In genomic region chr17:5263441-5263840, GRCh38 we compare ENCODE assay signal across 29 cellular contexts. TPM values are rescaled to one million over a fixed set of nuclear protein-coding genes. Genes with fewer than 3 reads are reported as not detected.
"Had no signal": no experiment of that assay in that cellular context is flagged by ENCODE, and none has a peak within 500 bp of the region (broad histone marks: within the 10 kb centered on the region; RNA-seq: fewer than 3 reads in every experiment).

No MANE protein-coding gene starts in this region.

- H3K4me3 ChIP-seq: colonic mucosa, dorsolateral prefrontal cortex, esophagus squamous epithelium, gastrocnemius medialis, heart right ventricle, left lung, lower lobe of right lung, mucosa of descending colon had no signal

- ATAC-seq: esophagus mucosa, gastrocnemius medialis, heart right ventricle, left cardiac atrium, left lung, left ventricle myocardium superior, lower lobe of right lung, mucosa of descending colon had no signal

- H3K9me3 ChIP-seq: colonic mucosa, esophagus squamous epithelium, gastrocnemius medialis, left lung, lower lobe of right lung, mucosa of descending colon had no signal

- H3K27ac Mint-ChIP-seq: mesothelial cell of epicardium had no signal

- H3K4me1 Mint-ChIP-seq: mesothelial cell of epicardium had no signal

- H3K36me3 ChIP-seq: colonic mucosa, esophagus squamous epithelium, gastrocnemius medialis, heart right ventricle, left lung, lower lobe of right lung had no signal

- H3K4me1 ChIP-seq: colonic mucosa, esophagus squamous epithelium, gastrocnemius medialis, heart right ventricle, left lung, lower lobe of right lung had no signal

- FAIRE-seq: endothelial cell of umbilical vein, islet of Langerhans, keratinocyte had no signal

- H3K36me3 Mint-ChIP-seq: mesothelial cell of epicardium had no signal

- H3K4me3 Mint-ChIP-seq: mesothelial cell of epicardium had no signal

- DNase-seq: colonic mucosa; dermis blood vessel endothelial cell; dorsolateral prefrontal cortex; effector CD4-positive, alpha-beta T cell; effector memory CD4-positive, alpha-beta T cell; esophagus squamous epithelium; foreskin fibroblast; foreskin melanocyte; gastrocnemius medialis; glutamatergic neuron; head of caudate nucleus; heart right ventricle; hippocampal formation; left cardiac atrium; left lung; left ventricle myocardium superior; lower lobe of right lung; mesenchymal stem cell; mucosa of descending colon had no signal

- H3K27ac ChIP-seq: colonic mucosa, dorsolateral prefrontal cortex, esophagus squamous epithelium, gastrocnemius medialis, heart right ventricle, left lung, lower lobe of right lung had no signal

- H3K27me3 ChIP-seq: colonic mucosa, dorsolateral prefrontal cortex, esophagus squamous epithelium, gastrocnemius medialis, heart right ventricle, left lung had no signal

RNA-seq across cellular contexts. Expression of gene SCIMP, which starts 28.8 kb away (rescaled TPM):
- total RNA-seq: dermis blood vessel endothelial cell, endothelial cell of umbilical vein, epithelial cell of proximal tubule, glomerular endothelial cell, kidney epithelial cell, lung microvascular endothelial cell, mesothelial cell of epicardium, myocyte had no signal
- polyA plus RNA-seq: endothelial cell of umbilical vein, keratinocyte had no signal
